ENCODE assay signal across 15 cellular contexts in the genomic region with DNA sequence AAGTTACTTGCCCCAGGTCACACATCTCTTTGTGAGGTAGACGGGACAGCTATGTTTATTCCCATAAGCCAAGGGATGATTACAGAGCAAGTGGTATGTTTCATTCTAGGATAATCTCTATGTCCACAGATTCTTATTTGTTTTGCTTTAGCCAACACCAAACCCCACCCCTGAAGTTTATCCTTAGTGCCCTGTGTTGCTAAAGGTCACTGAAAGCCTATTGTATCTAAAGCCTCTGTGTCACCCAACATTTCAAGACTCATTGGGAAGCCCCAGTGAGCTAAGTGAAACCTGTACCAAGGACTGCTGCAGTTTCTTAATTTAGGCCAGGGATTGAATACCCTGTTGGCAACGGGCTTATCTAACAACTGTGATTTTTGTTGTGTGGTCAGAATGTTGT.
DNase-seq lines count a peak whose midpoint lies in the region; ATAC-seq and TF ChIP-seq lines count a peak whose summit lies in the region.
"Had no signal": no experiment of that assay in that cellular context is flagged by ENCODE, and none has a peak within 500 bp of the region (broad histone marks: within the 10 kb centered on the region; RNA-seq: fewer than 3 reads in every experiment).

No MANE protein-coding gene starts in this region.

- H3K27me3 ChIP-seq in rectal smooth muscle tissue (ENCODE audit: control insufficient read depth, insufficient read depth, low read length) (no peaks in the 10 kb centered on the region), A673 (replicated peaks; ENCODE audit: insufficient read depth, low read depth, low read length, poor library complexity) (no peaks in the 10 kb centered on the region)

- H3K27ac Mint-ChIP-seq in activated CD4-positive, alpha-beta T cell treated with anti-CD3 and anti-CD28 coated beads, Interleukin-2, amount 10 ng/mL, durations not matched to agents 24 days and 14 days: no peak overlapping the region
- H3K27ac Mint-ChIP-seq in chondrocyte (ENCODE audit: unreplicated experiment): no peak overlapping the region
- H3K27ac Mint-ChIP-seq: B cell; CD4-positive, alpha-beta memory T cell had no signal

- TF ChIP-seq CTCF in chondrocyte (IDR thresholded peaks at IDR 0.05) (no peak), A673 (conservative IDR thresholded peaks at IDR 0.05; ENCODE audit: low read depth, low read length) (no peak)

- H3K4me1 ChIP-seq in rectal smooth muscle tissue (ENCODE audit: control insufficient read depth, insufficient read depth, low read length) (peaks cover 37% of the 10 kb centered on the region), A673 (ENCODE audit: insufficient read depth, low read length, poor library complexity, severe bottlenecking) (no peaks in the 10 kb centered on the region)

- H3K9me3 Mint-ChIP-seq in activated CD4-positive, alpha-beta T cell treated with anti-CD3 and anti-CD28 coated beads, Interleukin-2, amount 10 ng/mL, durations not matched to agents 24 days and 14 days: no peaks in the 10 kb centered on the region
- H3K9me3 Mint-ChIP-seq in chondrocyte (ENCODE audit: low read depth): no peaks in the 10 kb centered on the region

- no peaks in the 10 kb centered on the region for H3K27me3 Mint-ChIP-seq in activated CD4-positive, alpha-beta T cell treated with anti-CD3 and anti-CD28 coated beads, Interleukin-2, amount 10 ng/mL, durations not matched to agents 24 days and 14 days
- no peaks in the 10 kb centered on the region for H3K27me3 Mint-ChIP-seq in chondrocyte (ENCODE audit: low read depth)

- DNase-seq in NCI-H2227 treated with DMSO at 0.1 percent for 48 hours (lab: John Stamatoyannopoulos, UW): peak; percentile 84
- DNase-seq in left colon: no peak
- no peak for DNase-seq in activated CD4-positive, alpha-beta T cell treated with anti-CD3 and anti-CD28 coated beads, Interleukin-2, amount 10 ng/mL, durations not matched to agents 24 days and 14 days
- DNase-seq in chondrocyte (ENCODE audit: low spot score): no peak
- DNase-seq in A673 (ENCODE audit: low spot score): no peak
- DNase-seq in cerebellar cortex (ENCODE audit: low spot score): no peak
- DNase-seq: CD4-positive, alpha-beta memory T cell; DND-41; H7; NCI-H187 treated with DMSO at 0.1 percent for 48 hours; NCI-H774 had no signal

- BruUV-seq in A673 (replicated peaks; lab: Mats Ljungman, UMichigan): no TSS peak

- POLR2A ChIA-PET in A673 (lab: Charles Lee; ENCODE audit: low non-redundant PET): no interaction called here

- no peak overlapping the region for H3K9ac ChIP-seq in rectal smooth muscle tissue (ENCODE audit: low read length)

- no peaks in the 10 kb centered on the region for H3K9me3 ChIP-seq in A673 (ENCODE audit: low read depth, low read length, poor library complexity, severe bottlenecking)

- intact Hi-C loops in left colon (cut with DNase I, micrococcal nuclease): no loop called here
- intact Hi-C loops in activated CD4-positive, alpha-beta T cell treated with anti-CD3 and anti-CD28 coated beads, Interleukin-2, amount 10 ng/mL, durations not matched to agents 24 days and 14 days (cut with micrococcal nuclease): no loop called here
- intact Hi-C loops in A673 (cut with micrococcal nuclease; ENCODE audit: unreplicated experiment): no loop called here

- H3K36me3 ChIP-seq in rectal smooth muscle tissue (ENCODE audit: control insufficient read depth, insufficient read depth, low read length) (peaks cover 3% of the 10 kb centered on the region), A673 (ENCODE audit: insufficient read depth, low read length, poor library complexity, severe bottlenecking) (no peaks in the 10 kb centered on the region)

- no peak overlapping the region for H3K4me3 ChIP-seq in rectal smooth muscle tissue (ENCODE audit: low read length)
- no peak overlapping the region for H3K4me3 ChIP-seq in A673 (ENCODE audit: low read depth, low read length, poor library complexity, severe bottlenecking)
- H3K4me3 ChIP-seq: SK-N-MC had no signal

- H3K27ac ChIP-seq in rectal smooth muscle tissue (ENCODE audit: low read depth, low read length) (peak overlapping the region; percentile 62), A673 (ENCODE audit: low read depth, low read length, poor library complexity, severe bottlenecking) (no peak overlapping the region)
- H3K27ac ChIP-seq: SK-N-MC had no signal

- H3K4me3 Mint-ChIP-seq in activated CD4-positive, alpha-beta T cell treated with anti-CD3 and anti-CD28 coated beads, Interleukin-2, amount 10 ng/mL, durations not matched to agents 24 days and 14 days: no peak overlapping the region
- H3K4me3 Mint-ChIP-seq in chondrocyte (ENCODE audit: unreplicated experiment): no peak overlapping the region
- H3K4me3 Mint-ChIP-seq: B cell; CD4-positive, alpha-beta memory T cell had no signal

- ATAC-seq in HG03432 (IDR thresholded peaks at IDR 0.05; ENCODE audit: unreplicated experiment) (peak; percentile 56), left colon (peak; percentile 28)

- CTCF ChIA-PET in A673 (lab: Charles Lee): no interaction called here

- H3K4me1 Mint-ChIP-seq in activated CD4-positive, alpha-beta T cell treated with anti-CD3 and anti-CD28 coated beads, Interleukin-2, amount 10 ng/mL, durations not matched to agents 24 days and 14 days: no peaks in the 10 kb centered on the region
- H3K4me1 Mint-ChIP-seq in chondrocyte (ENCODE audit: low read depth): peaks cover 19% of the 10 kb centered on the region
- H3K4me1 Mint-ChIP-seq: B cell; CD4-positive, alpha-beta memory T cell had no signal

- no peaks in the 10 kb centered on the region for H3K36me3 Mint-ChIP-seq in activated CD4-positive, alpha-beta T cell treated with anti-CD3 and anti-CD28 coated beads, Interleukin-2, amount 10 ng/mL, durations not matched to agents 24 days and 14 days (ENCODE audit: low read depth)
- H3K36me3 Mint-ChIP-seq in chondrocyte (ENCODE audit: low read depth): peaks cover 1% of the 10 kb centered on the region
- H3K36me3 Mint-ChIP-seq: CD4-positive, alpha-beta memory T cell had no signal
